ENCODE assay signal across 8 cellular contexts in genomic region chr17:17303010-17303846, GRCh38. TPM values are rescaled to one million over a fixed set of nuclear protein-coding genes. Genes with fewer than 3 reads are reported as not detected.
DNase-seq lines count a peak whose midpoint lies in the region; ATAC-seq, FAIRE-seq and TF ChIP-seq lines count a peak whose summit lies in the region.

Gene NT5M, plus strand, starts transcription at chr17:17303373. Its CDS starts 178 bp downstream, at chr17:17303551.

- peak within 1 kb of the TSS; percentile 85 to 91 (median 90) for H3K4me3 Mint-ChIP-seq in CD4-positive, alpha-beta memory T cell

- peak within 1 kb of the TSS; percentile 95 for H2BK15ac ChIP-seq in neuronal stem cell (ENCODE audit: low read length)

- peak within 1 kb of the TSS; percentile 4 for H4K8ac ChIP-seq in neuronal stem cell (ENCODE audit: low read depth, low read length)

- whole genome bisulfite sequencing in neuronal stem cell (ENCODE audit: extremely low coverage in 2 of 2, insufficient read length in 2 of 2, insufficient replicate concordance in 1 of 2), 2 donors: no CpG with 5 or more reads among the region's 107 CpGs

- FAIRE-seq in frontal cortex (lab: Jason Lieb, UNC): no peak

- peak within 1 kb of the TSS; percentile 94 for H3K18ac ChIP-seq in neuronal stem cell (ENCODE audit: low read length)

- H3K4ac ChIP-seq in neuronal stem cell (ENCODE audit: low read length): no peak within 1 kb of the TSS

- POLR2A ChIA-PET in CD4-positive, alpha-beta memory T cell (lab: Charles Lee; ENCODE audit: partially characterized antibody): interaction anchor here (0.6 kb wide), 1 partner anchor 492 kb away, joined by 3 read pairs; no protein-coding TSS in a partner anchor
- POLR2A ChIA-PET in RWPE1 (lab: Yijun Ruan, JAX; ENCODE audit: low non-redundant PET): no interaction called here

- H3K27ac Mint-ChIP-seq in CD4-positive, alpha-beta memory T cell: peak within 1 kb of the TSS; percentile 66 to 93 (median 90)

- no peak within 1 kb of the TSS for H2BK12ac ChIP-seq in neuronal stem cell (ENCODE audit: low read length)

- H3K27me3 ChIP-seq in CD4-positive, alpha-beta memory T cell (ENCODE audit: insufficient read depth, low read length): no peaks in the 10 kb centered on the region
- H3K27me3 ChIP-seq in neuronal stem cell (ENCODE audit: control insufficient read depth in 3 of 3, insufficient read depth in 3 of 3, low read depth in 1 of 3, low read length in 3 of 3): peaks cover 0 to 19% (median 2%) of the 10 kb centered on the region in 3 experiments

- CTCF ChIA-PET in CD4-positive, alpha-beta memory T cell (lab: Charles Lee; ENCODE audit: partially characterized antibody): interaction anchor here (0.7 kb wide), 1 partner anchor 142 kb away, joined by 5 read pairs; no protein-coding TSS in a partner anchor
- CTCF ChIA-PET in RWPE1 (lab: Yijun Ruan, JAX): interaction anchor here (0.7 kb wide), 1 partner anchor 312 kb away, joined by 4 read pairs; no protein-coding TSS in a partner anchor

- no peak within 1 kb of the TSS for H4K91ac ChIP-seq in neuronal stem cell (ENCODE audit: low read depth, low read length, poor library complexity)

- no peak within 1 kb of the TSS for H3K14ac ChIP-seq in neuronal stem cell (ENCODE audit: low read length)

- in situ Hi-C loops in KBM-7 (cut with MboI; ENCODE audit: low pct_unique_long_range_greater_than_20kb, low sequenced_read_pairs): loop anchor here (25.0 kb wide), 1 partner anchor 291 kb away; no protein-coding TSS in a partner anchor

- no peaks in the 10 kb centered on the region for H3K36me3 Mint-ChIP-seq in CD4-positive, alpha-beta memory T cell

- peak within 1 kb of the TSS; percentile 66 for H3K4me2 ChIP-seq in neuronal stem cell (ENCODE audit: insufficient read depth, low read length, poor library complexity, severe bottlenecking)

- no peaks in the 10 kb centered on the region for H3K79me1 ChIP-seq in neuronal stem cell (ENCODE audit: low read depth, low read length)

- peaks cover 43% of the 10 kb centered on the region for H3K4me1 ChIP-seq in CD4-positive, alpha-beta memory T cell (ENCODE audit: insufficient read depth, low read length)
- peaks cover 5 to 12% of the 10 kb centered on the region in 2 donors for H3K4me1 ChIP-seq in neuronal stem cell (ENCODE audit: control insufficient read depth in 2 of 2, insufficient read depth in 1 of 2, low read depth in 1 of 2, low read length in 2 of 2)

- no peak within 1 kb of the TSS for H2BK120ac ChIP-seq in neuronal stem cell (ENCODE audit: low read depth, low read length)

- peak within 1 kb of the TSS; percentile 40 for H3K27ac ChIP-seq in CD4-positive, alpha-beta memory T cell (ENCODE audit: low read depth, low read length)
- peak within 1 kb of the TSS; percentile 77 for H3K27ac ChIP-seq in RWPE1
- no peak within 1 kb of the TSS for H3K27ac ChIP-seq in neuronal stem cell (replicated peaks; ENCODE audit: low read length)

- no peak for TF ChIP-seq CTCF in RWPE1 (conservative IDR thresholded peaks at IDR 0.05; ENCODE audit: low read depth)

- intact Hi-C loops in CD4-positive, alpha-beta memory T cell (cut with micrococcal nuclease): no loop called here

- H2AFZ ChIP-seq in neuronal stem cell (ENCODE audit: low read length): peak within 1 kb of the TSS; percentile 94

- DNase-seq in CD4-positive, alpha-beta memory T cell: peak; percentile 49 to 67 (median 61)
- DNase-seq in KBM-7 (peak; percentile 75), RWPE1 (ENCODE audit: low spot score) (peak; percentile 78), activated gamma-delta T cell treated with Interleukin-2 at 50 U/mL for 16 hours (peak; percentile 55), frontal cortex (ENCODE audit: low spot score in 2 of 2) (peak; percentile 86 to 87), neuronal stem cell (ENCODE audit: low spot score) (peak; percentile 54), superior temporal gyrus (ENCODE audit: extremely low spot score) (peak; percentile 79)

- H3K27me3 Mint-ChIP-seq in CD4-positive, alpha-beta memory T cell: no peaks in the 10 kb centered on the region

- no peaks in the 10 kb centered on the region for H3K9me3 ChIP-seq in CD4-positive, alpha-beta memory T cell (ENCODE audit: control insufficient read depth in 1 of 2, low read length in 2 of 2)
- no peaks in the 10 kb centered on the region for H3K9me3 ChIP-seq in neuronal stem cell (replicated peaks in 1 of 2; ENCODE audit: control insufficient read depth in 2 of 2, insufficient read depth in 1 of 2, low read depth in 1 of 2, low read length in 2 of 2)

- peaks cover 24 to 40% (median 35%) of the 10 kb centered on the region in 4 donors for H3K4me1 Mint-ChIP-seq in CD4-positive, alpha-beta memory T cell

- no peak within 1 kb of the TSS for H2BK5ac ChIP-seq in neuronal stem cell (ENCODE audit: low read length)

- peak; percentile 61 for ATAC-seq in GM19463 (IDR thresholded peaks at IDR 0.05; ENCODE audit: unreplicated experiment)

- no peak within 1 kb of the TSS for H2AK5ac ChIP-seq in neuronal stem cell (ENCODE audit: low read depth, low read length)

- H3K36me3 ChIP-seq in CD4-positive, alpha-beta memory T cell (ENCODE audit: insufficient read depth, low read length): no peaks in the 10 kb centered on the region
- no peaks in the 10 kb centered on the region for H3K36me3 ChIP-seq in neuronal stem cell (replicated peaks in 1 of 2; ENCODE audit: control insufficient read depth in 2 of 2, insufficient read depth in 2 of 2, low read length in 2 of 2)

- peak within 1 kb of the TSS; percentile 4 for H3K23ac ChIP-seq in neuronal stem cell (ENCODE audit: low read depth, low read length, poor library complexity)

- H3K9ac ChIP-seq in neuronal stem cell (ENCODE audit: low read depth, low read length, poor library complexity): peak within 1 kb of the TSS; percentile 88

- peak within 1 kb of the TSS; percentile 49 to 60 for H3K4me3 ChIP-seq in CD4-positive, alpha-beta memory T cell (ENCODE audit: low read length in 2 of 2)
- peak within 1 kb of the TSS; percentile 78 to 90 for H3K4me3 ChIP-seq in neuronal stem cell (ENCODE audit: low read length in 2 of 2)

- peaks cover 0 to 2% (median 0%) of the 10 kb centered on the region in 8 donors for H3K9me3 Mint-ChIP-seq in CD4-positive, alpha-beta memory T cell

RNA-seq across cellular contexts. Expression of gene NT5M, which starts in this region (rescaled TPM):
- total RNA-seq in CD4-positive, alpha-beta memory T cell: 1 to 10 TPM; 1.4 to 2.7 TPM
- polyA plus RNA-seq in CD4-positive, alpha-beta memory T cell: 1 to 10 TPM in 1 of 2 donors, under 1 TPM in 1; 0.37 to 2.9 TPM
- 6.5 TPM for total RNA-seq in frontal cortex
- 6.8 TPM for polyA plus RNA-seq in neuronal stem cell (2013, experiment 1 of 2)
- polyA plus RNA-seq in neuronal stem cell (2013, experiment 2 of 2): 7.4 TPM
